In genomic region chr12:57489157-57489641, GRCh38 we compare ENCODE assay signal across 1 cellular context.
TF ChIP-seq lines count a peak whose summit lies in the region.

No MANE protein-coding gene starts in this region.

TF ChIP-seq in GM12878, 131 proteins besides CTCF, POLR2A, EP300 and RAD21:
- TF ChIP-seq ZBTB11 (CRISPR knock-in tag; IDR thresholded peaks at IDR 0.05), result no peak
- TF ChIP-seq JUND (IDR thresholded peaks at IDR 0.05; ENCODE audit: low read depth, low read length), result no peak
- TF ChIP-seq RELB (IDR thresholded peaks at IDR 0.05; ENCODE audit: low read depth), result no peak
- TF ChIP-seq HDAC2 (IDR thresholded peaks at IDR 0.05), result no peak
- TF ChIP-seq JUNB (IDR thresholded peaks at IDR 0.05), result no peak
